ENCODE assay signal across 1 cellular context in the genomic region with DNA sequence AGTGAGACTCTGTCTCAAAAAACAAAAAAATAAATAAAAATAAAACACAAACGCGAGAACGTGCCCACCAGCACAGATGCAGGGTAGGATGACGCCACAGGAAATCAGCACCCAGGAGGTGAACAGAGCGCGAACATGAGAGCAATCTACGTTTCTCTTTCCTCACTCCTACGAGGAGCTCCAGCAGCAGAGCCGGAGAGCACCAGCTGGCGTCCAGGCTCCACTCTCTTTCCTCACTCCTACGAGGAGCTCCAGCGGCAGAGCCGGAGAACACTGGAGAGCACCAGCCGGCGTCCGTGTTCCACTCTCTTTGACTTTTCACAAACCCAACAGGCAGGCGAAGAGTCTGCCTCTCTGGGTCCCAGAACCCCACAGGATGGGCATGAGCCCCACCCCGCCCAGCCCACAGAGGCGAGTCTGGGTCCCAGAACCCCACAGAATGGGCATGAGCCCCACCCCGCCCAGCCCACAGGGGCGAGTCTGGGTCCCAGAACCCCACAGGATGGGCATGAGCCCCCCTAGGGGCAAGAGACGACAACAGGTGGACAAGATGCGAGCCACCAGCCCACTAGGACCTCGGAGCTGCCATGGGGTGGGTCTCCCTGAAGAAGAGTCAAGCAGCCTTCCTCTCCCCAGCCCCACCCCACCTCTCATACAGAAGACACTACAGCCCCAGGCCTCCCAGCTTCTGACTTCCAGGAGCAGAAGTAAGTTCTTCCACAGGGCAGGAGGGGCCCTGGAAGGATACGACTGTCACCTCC.
TF ChIP-seq lines count a peak whose summit lies in the region.

No MANE protein-coding gene starts in this region.

TF ChIP-seq in HepG2, 621 proteins besides CTCF, POLR2A, EP300 and RAD21:
- TF ChIP-seq SAP130 (CRISPR knock-in tag; IDR thresholded peaks at IDR 0.05; ENCODE audit: low read depth), result no peak
- TF ChIP-seq MYNN (CRISPR knock-in tag; IDR thresholded peaks at IDR 0.05; ENCODE audit: low read depth), result no peak
- no peak for TF ChIP-seq SNRNP70 (IDR thresholded peaks at IDR 0.05; ENCODE audit: low read depth, low read length)
- no peak for TF ChIP-seq ETV5 (CRISPR knock-in tag; IDR thresholded peaks at IDR 0.05; ENCODE audit: borderline replicate concordance)
- no peak for TF ChIP-seq ZNF558 (CRISPR knock-in tag; IDR thresholded peaks at IDR 0.05; ENCODE audit: borderline replicate concordance)
- TF ChIP-seq ESRRA (CRISPR knock-in tag; IDR thresholded peaks at IDR 0.05; ENCODE audit: low read depth), result 0 out of 2 replicates have a peak, but pooled peaks have one; percentile 3
- no peak for TF ChIP-seq ZNF616 (CRISPR knock-in tag; IDR thresholded peaks at IDR 0.05; ENCODE audit: low read depth)
- TF ChIP-seq, protein P1, sequence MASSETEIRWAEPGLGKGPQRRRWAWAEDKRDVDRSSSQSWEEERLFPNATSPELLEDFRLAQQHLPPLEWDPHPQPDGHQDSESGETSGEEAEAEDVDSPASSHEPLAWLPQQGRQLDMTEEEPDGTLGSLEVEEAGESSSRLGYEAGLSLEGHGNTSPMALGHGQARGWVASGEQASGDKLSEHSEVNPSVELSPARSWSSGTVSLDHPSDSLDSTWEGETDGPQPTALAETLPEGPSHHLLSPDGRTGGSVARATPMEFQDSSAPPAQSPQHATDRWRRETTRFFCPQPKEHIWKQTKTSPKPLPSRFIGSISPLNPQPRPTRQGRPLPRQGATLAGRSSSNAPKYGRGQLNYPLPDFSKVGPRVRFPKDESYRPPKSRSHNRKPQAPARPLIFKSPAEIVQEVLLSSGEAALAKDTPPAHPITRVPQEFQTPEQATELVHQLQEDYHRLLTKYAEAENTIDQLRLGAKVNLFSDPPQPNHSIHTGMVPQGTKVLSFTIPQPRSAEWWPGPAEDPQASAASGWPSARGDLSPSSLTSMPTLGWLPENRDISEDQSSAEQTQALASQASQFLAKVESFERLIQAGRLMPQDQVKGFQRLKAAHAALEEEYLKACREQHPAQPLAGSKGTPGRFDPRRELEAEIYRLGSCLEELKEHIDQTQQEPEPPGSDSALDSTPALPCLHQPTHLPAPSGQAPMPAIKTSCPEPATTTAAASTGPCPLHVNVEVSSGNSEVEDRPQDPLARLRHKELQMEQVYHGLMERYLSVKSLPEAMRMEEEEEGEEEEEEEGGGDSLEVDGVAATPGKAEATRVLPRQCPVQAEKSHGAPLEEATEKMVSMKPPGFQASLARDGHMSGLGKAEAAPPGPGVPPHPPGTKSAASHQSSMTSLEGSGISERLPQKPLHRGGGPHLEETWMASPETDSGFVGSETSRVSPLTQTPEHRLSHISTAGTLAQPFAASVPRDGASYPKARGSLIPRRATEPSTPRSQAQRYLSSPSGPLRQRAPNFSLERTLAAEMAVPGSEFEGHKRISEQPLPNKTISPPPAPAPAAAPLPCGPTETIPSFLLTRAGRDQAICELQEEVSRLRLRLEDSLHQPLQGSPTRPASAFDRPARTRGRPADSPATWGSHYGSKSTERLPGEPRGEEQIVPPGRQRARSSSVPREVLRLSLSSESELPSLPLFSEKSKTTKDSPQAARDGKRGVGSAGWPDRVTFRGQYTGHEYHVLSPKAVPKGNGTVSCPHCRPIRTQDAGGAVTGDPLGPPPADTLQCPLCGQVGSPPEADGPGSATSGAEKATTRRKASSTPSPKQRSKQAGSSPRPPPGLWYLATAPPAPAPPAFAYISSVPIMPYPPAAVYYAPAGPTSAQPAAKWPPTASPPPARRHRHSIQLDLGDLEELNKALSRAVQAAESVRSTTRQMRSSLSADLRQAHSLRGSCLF (CRISPR knock-in tag; IDR thresholded peaks at IDR 0.05; ENCODE audit: borderline replicate concordance), result no peak
- TF ChIP-seq ZNF225 (CRISPR knock-in tag; IDR thresholded peaks at IDR 0.05), result 0 out of 2 replicates have a peak, but pooled peaks have one; percentile 12
